In the genomic region with DNA sequence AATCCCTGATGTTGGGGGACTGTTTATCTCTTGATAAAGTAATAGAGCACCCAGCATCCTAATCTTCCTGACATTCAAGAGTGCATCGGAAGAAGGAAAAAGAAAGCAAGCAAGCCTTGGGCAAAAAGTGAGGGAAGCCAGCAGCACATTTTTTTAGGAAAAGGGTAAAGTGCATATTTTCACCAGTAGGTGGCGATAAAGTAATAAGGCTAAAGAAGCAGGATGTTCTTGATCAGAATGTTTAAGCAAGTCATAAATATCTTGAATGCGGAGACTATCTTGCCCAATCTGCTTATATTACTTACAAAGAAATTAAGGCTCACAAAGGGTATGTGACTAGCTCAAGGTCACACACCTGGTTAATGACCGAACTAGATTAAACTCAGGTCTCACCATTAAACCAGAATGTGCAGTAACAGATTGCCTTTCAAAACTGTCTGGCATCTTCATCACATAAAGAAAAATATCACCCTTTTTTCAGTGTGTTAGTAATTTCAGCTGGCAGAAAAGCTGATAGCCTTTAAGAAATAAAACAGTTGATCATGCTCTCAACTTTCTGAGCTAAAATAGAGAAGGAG, we compare ENCODE assay signal across 9 cellular contexts.
DNase-seq lines count a peak whose midpoint lies in the region; ATAC-seq and TF ChIP-seq lines count a peak whose summit lies in the region.
"Had no signal": no experiment of that assay in that cellular context is flagged by ENCODE, and none has a peak within 500 bp of the region (broad histone marks: within the 10 kb centered on the region; RNA-seq: fewer than 3 reads in every experiment).

No MANE protein-coding gene starts in this region.

- CTCF ChIA-PET in Panc1 (lab: Charles Lee), result interaction anchor here (0.6 to 0.9 kb wide), 3 partner anchors 10 to 99 kb away, joined by 3 to 6 read pairs (median 4); no protein-coding TSS in a partner anchor

- peak; percentile 32 for DNase-seq in Jurkat, Clone E6-1 (ENCODE audit: low read depth, low spot score)
- peak; percentile 54 for DNase-seq in Panc1 (ENCODE audit: low read depth, low spot score)
- no peak for DNase-seq in endodermal cell
- peak; percentile 64 for DNase-seq in middle frontal gyrus (ENCODE audit: extremely low spot score, low spot score)
- no peak for DNase-seq in cerebellar nuclear complex (lab: John Stamatoyannopoulos, UW)
- DNase-seq in ecto neural progenitor cell (ENCODE audit: low spot score), result no peak

- no peaks in the 10 kb centered on the region for H3K36me3 Mint-ChIP-seq in endodermal cell (ENCODE audit: low read depth)
- H3K36me3 Mint-ChIP-seq: naive thymus-derived CD8-positive, alpha-beta T cell had no signal

- H3K27ac Mint-ChIP-seq in endodermal cell, result no peak overlapping the region
- H3K27ac Mint-ChIP-seq: naive thymus-derived CD8-positive, alpha-beta T cell had no signal

- no peak overlapping the region for H3K4me3 ChIP-seq in Jurkat, Clone E6-1 (ENCODE audit: low read length)
- H3K4me3 ChIP-seq in Panc1 (ENCODE audit: low read depth in 2 of 2, low read length in 2 of 2) (peak overlapping the region in 1 of 2 experiments; percentile 3; a peak in 1 of 4 replicates), endodermal cell (ENCODE audit: low read length) (no peak overlapping the region)

- H3K9me3 Mint-ChIP-seq in endodermal cell, result no peaks in the 10 kb centered on the region
- H3K9me3 Mint-ChIP-seq: naive thymus-derived CD8-positive, alpha-beta T cell had no signal

- H3K9ac ChIP-seq in endodermal cell (ENCODE audit: extremely low read depth, low read length, poor library complexity, severe bottlenecking), result no peak overlapping the region

- TF ChIP-seq CTCF in C4-2B (conservative IDR thresholded peaks at IDR 0.05) (peak; percentile 86), Panc1 (IDR thresholded peaks at IDR 0.05) (peak; percentile 86), endodermal cell (conservative IDR thresholded peaks at IDR 0.05) (peak; percentile 85)

- H3K4me3 Mint-ChIP-seq in endodermal cell, result no peak overlapping the region
- H3K4me3 Mint-ChIP-seq: naive thymus-derived CD8-positive, alpha-beta T cell had no signal

- H3K27ac ChIP-seq in C4-2B (no peak overlapping the region), Panc1 (ENCODE audit: low read length) (peak overlapping the region; percentile 48; the same call in 1 of the 2 replicates), endodermal cell (ENCODE audit: low read depth, low read length) (no peak overlapping the region)

- WGBS in endodermal cell (ENCODE audit: insufficient coverage in 1 of 2, insufficient read length in 1 of 2), 2 experiments, result 19 to 46% methylated on average over 3 to 4 of the region's 4 CpGs

- in situ Hi-C loops in Panc1 (cut with HindIII; ENCODE audit: low pct_unique_long_range_greater_than_20kb, low sequenced_read_pairs), result no loop called here

- H3K4me1 ChIP-seq in Panc1 (ENCODE audit: control insufficient read depth, insufficient read depth, low read length), result peaks cover 2% of the 10 kb centered on the region; the same call in 1 of the 2 replicates
- no peaks in the 10 kb centered on the region for H3K4me1 ChIP-seq in endodermal cell (ENCODE audit: control insufficient read depth, insufficient read depth, low read length)

- H3K27me3 Mint-ChIP-seq in endodermal cell (ENCODE audit: insufficient read depth), result peaks cover 6% of the 10 kb centered on the region

- intact Hi-C loops in Panc1 (cut with micrococcal nuclease; ENCODE audit: unreplicated experiment), result loop anchor here (5.0 to 10.0 kb wide), 3 partner anchors 216 to 906 kb away; no protein-coding TSS in a partner anchor

- no TSS peak for BruUV-seq in Panc1 (replicated peaks; lab: Mats Ljungman, UMichigan)

- no peaks in the 10 kb centered on the region for H3K27me3 ChIP-seq in Panc1 (ENCODE audit: control insufficient read depth, insufficient read depth, low read length)
- H3K27me3 ChIP-seq in endodermal cell (ENCODE audit: control insufficient read depth, insufficient read depth, low read length, poor library complexity, severe bottlenecking), result no peaks in the 10 kb centered on the region

- peaks cover 20% of the 10 kb centered on the region for H3K4me1 Mint-ChIP-seq in endodermal cell

- POLR2A ChIA-PET in Panc1 (lab: Charles Lee), result no interaction called here

- H3K9me3 ChIP-seq in Panc1 (ENCODE audit: control insufficient read depth, insufficient read depth, low read depth, low read length) (no peaks in the 10 kb centered on the region), endodermal cell (ENCODE audit: control insufficient read depth, low read length) (no peaks in the 10 kb centered on the region)

- peak; percentile 54 for ATAC-seq in GM18498 (IDR thresholded peaks at IDR 0.05; ENCODE audit: unreplicated experiment)
- ATAC-seq in Panc1, result peak; percentile 53; the same call in 1 of the 2 replicates
- ATAC-seq: naive thymus-derived CD8-positive, alpha-beta T cell had no signal

- H3K36me3 ChIP-seq in Panc1 (ENCODE audit: control insufficient read depth, insufficient read depth, low read length) (no peaks in the 10 kb centered on the region), endodermal cell (ENCODE audit: control insufficient read depth, insufficient read depth, low read length) (no peaks in the 10 kb centered on the region)

Comparison
In these comparisons a context has a peak if more than half of its experiments do, and no peak if none do; other contexts are left out.
1. DNase-seq: peak in Jurkat, Clone E6-1 (single experiment), Panc1 (single experiment) and middle frontal gyrus (single experiment); none in endodermal cell (single experiment), cerebellar nuclear complex (0 of 2) and ecto neural progenitor cell (single experiment).
2. Peak in every context shown above with its lines, with median percentiles within 50 percentile points of each other: CTCF ChIP-seq.